16 cellular contexts compared by ENCODE assay signal in the genomic region with DNA sequence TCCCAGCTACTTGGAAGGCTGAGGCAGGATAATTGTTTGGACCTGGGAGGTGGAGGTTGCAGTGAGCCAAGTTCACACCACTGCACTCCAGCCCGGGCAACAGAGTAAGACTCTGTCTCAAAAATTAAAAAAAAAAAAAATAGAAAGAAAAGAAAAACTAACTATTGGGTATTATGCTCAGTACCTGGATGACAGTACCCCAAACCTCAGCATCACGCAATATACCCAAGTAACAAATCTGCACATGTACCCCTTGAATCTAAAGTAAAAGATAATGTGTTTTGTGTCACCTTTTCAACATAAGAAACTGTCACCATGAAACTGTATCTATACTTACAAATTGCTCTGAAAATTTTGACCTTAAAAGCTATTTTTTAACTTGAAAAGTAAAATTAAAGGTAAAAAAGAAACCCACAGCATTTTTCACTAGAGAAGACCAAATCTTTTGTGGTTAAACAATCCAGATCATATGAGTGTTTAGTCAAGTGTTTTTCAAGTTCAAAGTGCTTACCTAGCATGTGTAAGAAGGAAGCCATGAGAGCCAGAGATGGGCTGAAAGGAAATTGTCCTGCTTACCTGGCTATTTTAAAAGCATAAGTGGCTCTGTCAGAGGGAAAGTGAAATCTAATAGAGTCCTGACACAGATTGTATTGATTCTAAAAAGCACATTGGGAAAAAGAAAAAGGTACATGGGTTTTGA. TPM values are rescaled to one million over a fixed set of nuclear protein-coding genes. Genes with fewer than 3 reads are reported as not detected.
DNase-seq lines count a peak whose midpoint lies in the region; ATAC-seq, FAIRE-seq and TF ChIP-seq lines count a peak whose summit lies in the region.
"Had no signal": no experiment of that assay in that cellular context is flagged by ENCODE, and none has a peak within 500 bp of the region (broad histone marks: within the 10 kb centered on the region; RNA-seq: fewer than 3 reads in every experiment).

No MANE protein-coding gene starts in this region.

- no peak overlapping the region for H2BK120ac ChIP-seq in mesendoderm (ENCODE audit: low read depth, low read length)

- no peak overlapping the region for H3K23ac ChIP-seq in mesendoderm (ENCODE audit: low read length)

- H3K27me3 Mint-ChIP-seq in WTC11 (ENCODE audit: low read depth) = no peaks in the 10 kb centered on the region

- DNase-seq in DMS79 (lab: John Stamatoyannopoulos, UW) (peak; percentile 66), GM19239 (ENCODE audit: insufficient read length, low spot score) (no peak), NCI-H69 (lab: John Stamatoyannopoulos, UW) (peak; percentile 19), left lobe of liver (ENCODE audit: low spot score) (no peak), WTC11 (ENCODE audit: low spot score) (no peak), islet precursor cell (no peak), mesendoderm (no peak)
- no peak for DNase-seq in stimulated activated CD4-positive, alpha-beta T cell treated with anti-CD3 and anti-CD28 coated beads, Interleukin-4, amount 100 ng/mL, for 4 hours
- DNase-seq: activated CD8-positive, alpha-beta memory T cell treated with anti-CD3 and anti-CD28 coated beads, Interleukin-2, amount 50 U/mL, for 4 hours; HCEC 1CT; left colon; SHP77 treated with DMSO at 0.1 percent for 48 hours had no signal

- no peak overlapping the region for H3K56ac ChIP-seq in mesendoderm (ENCODE audit: low read length)

- no peak overlapping the region for H3K18ac ChIP-seq in mesendoderm (ENCODE audit: low read length)

- H3K4me2 ChIP-seq in mesendoderm (ENCODE audit: low read length) = no peak overlapping the region
- H3K4me2 ChIP-seq: hepatocyte had no signal

- no peaks in the 10 kb centered on the region for H3K79me1 ChIP-seq in mesendoderm (ENCODE audit: low read length)

- H3K36me3 Mint-ChIP-seq in WTC11 = peaks cover 4% of the 10 kb centered on the region; the same call in 1 of the 2 replicates

- no CpG with 5 or more reads among the region's 2 CpGs for WGBS in mesendoderm (ENCODE audit: extremely low coverage, insufficient coverage, low lambda C conversion rate)

- H3K36me3 ChIP-seq in mesendoderm (ENCODE audit: control insufficient read depth, insufficient read depth, low read length) = no peaks in the 10 kb centered on the region

- no peak overlapping the region for H3K4ac ChIP-seq in mesendoderm (ENCODE audit: low read depth, low read length)

- H3K27me3 ChIP-seq in mesendoderm (ENCODE audit: insufficient read depth, low read length, poor library complexity) = no peaks in the 10 kb centered on the region
- H3K27me3 ChIP-seq: hepatocyte had no signal

- TF ChIP-seq CTCF in WTC11 (IDR thresholded peaks at IDR 0.05) = no peak

- H4K8ac ChIP-seq in mesendoderm (ENCODE audit: low read depth, low read length) = no peak overlapping the region

- no peaks in the 10 kb centered on the region for H3K79me2 ChIP-seq in mesendoderm (ENCODE audit: control insufficient read depth, insufficient read depth, low read length)

- no peak overlapping the region for H3K4me3 ChIP-seq in mesendoderm (ENCODE audit: low read length)
- H3K4me3 ChIP-seq: hepatocyte had no signal

- no peak overlapping the region for H2BK5ac ChIP-seq in mesendoderm (ENCODE audit: low read length)

- H3K4me1 ChIP-seq in mesendoderm (ENCODE audit: control insufficient read depth, low read depth, low read length) = no peaks in the 10 kb centered on the region

- FAIRE-seq in GM19239 (lab: Jason Lieb, UNC) = peak; percentile 63
- FAIRE-seq: colon, endometrium had no signal

- no peak overlapping the region for H3K27ac ChIP-seq in mesendoderm (ENCODE audit: low read depth, low read length)
- H3K27ac ChIP-seq: hepatocyte had no signal

- POLR2A ChIA-PET in WTC11 (lab: Charles Lee) = no interaction called here

- no peak overlapping the region for H3K9ac ChIP-seq in mesendoderm (ENCODE audit: low read length)

- H3K4me1 Mint-ChIP-seq in WTC11 = peaks cover 17% of the 10 kb centered on the region

- H4K5ac ChIP-seq in mesendoderm (ENCODE audit: low read length) = no peak overlapping the region

- H3K27ac Mint-ChIP-seq in WTC11 = no peak overlapping the region

- ATAC-seq in left lobe of liver (peak; percentile 39), WTC11 (no peak)
- ATAC-seq: left colon, sciatic nerve had no signal

- H2AK5ac ChIP-seq in mesendoderm (ENCODE audit: low read length) = no peak overlapping the region

- H3K4me3 Mint-ChIP-seq in WTC11 = no peak overlapping the region

- H2BK15ac ChIP-seq in mesendoderm (replicated peaks; ENCODE audit: low read depth) = no peak overlapping the region

- H3K9me3 Mint-ChIP-seq in WTC11 = peaks cover 8% of the 10 kb centered on the region

- CTCF ChIA-PET in WTC11 (lab: Charles Lee) = no interaction called here

TF ChIP-seq in WTC11, 78 proteins besides CTCF, POLR2A, EP300 and RAD21:
- TF ChIP-seq ZNF219 (CRISPR knock-in tag; IDR thresholded peaks at IDR 0.05; ENCODE audit: borderline replicate concordance) = no peak
- no peak for TF ChIP-seq KAT7 (CRISPR knock-in tag; IDR thresholded peaks at IDR 0.05; ENCODE audit: borderline replicate concordance)
- TF ChIP-seq, protein P1, sequence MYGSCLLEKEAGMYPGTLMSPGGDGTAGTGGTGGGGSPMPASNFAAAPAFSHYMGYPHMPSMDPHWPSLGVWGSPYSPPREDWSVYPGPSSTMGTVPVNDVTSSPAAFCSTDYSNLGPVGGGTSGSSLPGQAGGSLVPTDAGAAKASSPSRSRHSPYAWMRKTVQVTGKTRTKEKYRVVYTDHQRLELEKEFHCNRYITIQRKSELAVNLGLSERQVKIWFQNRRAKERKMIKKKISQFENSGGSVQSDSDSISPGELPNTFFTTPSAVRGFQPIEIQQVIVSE (CRISPR knock-in tag; IDR thresholded peaks at IDR 0.05; ENCODE audit: borderline replicate concordance) = no peak
- no peak for TF ChIP-seq GABPB1 (CRISPR knock-in tag; IDR thresholded peaks at IDR 0.05)
- no peak for TF ChIP-seq JAZF1 (CRISPR knock-in tag; IDR thresholded peaks at IDR 0.05)
- no peak for TF ChIP-seq ZNF671 (CRISPR knock-in tag; IDR thresholded peaks at IDR 0.05)
- no peak for TF ChIP-seq NR3C1 (CRISPR knock-in tag; conservative IDR thresholded peaks at IDR 0.05; ENCODE audit: low read depth)
- no peak for TF ChIP-seq RELA (CRISPR knock-in tag; IDR thresholded peaks at IDR 0.05; ENCODE audit: borderline replicate concordance)
- TF ChIP-seq, protein P2, sequence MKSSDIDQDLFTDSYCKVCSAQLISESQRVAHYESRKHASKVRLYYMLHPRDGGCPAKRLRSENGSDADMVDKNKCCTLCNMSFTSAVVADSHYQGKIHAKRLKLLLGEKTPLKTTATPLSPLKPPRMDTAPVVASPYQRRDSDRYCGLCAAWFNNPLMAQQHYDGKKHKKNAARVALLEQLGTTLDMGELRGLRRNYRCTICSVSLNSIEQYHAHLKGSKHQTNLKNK (CRISPR knock-in tag; IDR thresholded peaks at IDR 0.05) = no peak
- TF ChIP-seq, protein P3, sequence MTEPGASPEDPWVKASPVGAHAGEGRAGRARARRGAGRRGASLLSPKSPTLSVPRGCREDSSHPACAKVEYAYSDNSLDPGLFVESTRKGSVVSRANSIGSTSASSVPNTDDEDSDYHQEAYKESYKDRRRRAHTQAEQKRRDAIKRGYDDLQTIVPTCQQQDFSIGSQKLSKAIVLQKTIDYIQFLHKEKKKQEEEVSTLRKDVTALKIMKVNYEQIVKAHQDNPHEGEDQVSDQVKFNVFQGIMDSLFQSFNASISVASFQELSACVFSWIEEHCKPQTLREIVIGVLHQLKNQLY (CRISPR knock-in tag; IDR thresholded peaks at IDR 0.05) = no peak
TF ChIP-seq in WTC11: peak in this region for 0.

RNA-seq across cellular contexts. Expression of a gene that starts 50.5 kb away (rescaled TPM):
- total RNA-seq in left lobe of liver = 81.4 TPM
- 83.6 to 104 TPM (median 99.9 TPM) in 3 replicates for total RNA-seq in WTC11 (2021)
- polyA plus RNA-seq in mesendoderm (2013, experiment 1 of 2) = 36.3 TPM
- 38.1 TPM for polyA plus RNA-seq in mesendoderm (2013, experiment 2 of 2)

Comparison
In these comparisons a context has a peak if more than half of its experiments do, and no peak if none do; other contexts are left out.
1. DNase-seq: peak in DMS79 (single experiment) and NCI-H69 (single experiment); none in GM19239 (single experiment), left lobe of liver (single experiment), WTC11 (single experiment), stimulated activated CD4-positive, alpha-beta T cell treated with anti-CD3 and anti-CD28 coated beads, Interleukin-4, amount 100 ng/mL, for 4 hours (0 of 2), islet precursor cell (single experiment) and mesendoderm (single experiment).